20 cellular contexts compared by ENCODE assay signal in genomic region chr1:241253491-241253890, GRCh38.
DNase-seq lines count a peak whose midpoint lies in the region; ATAC-seq and TF ChIP-seq lines count a peak whose summit lies in the region.
"Had no signal": no experiment of that assay in that cellular context is flagged by ENCODE, and none has a peak within 500 bp of the region (broad histone marks: within the 10 kb centered on the region; RNA-seq: fewer than 3 reads in every experiment).

No MANE protein-coding gene starts in this region.

- ATAC-seq in HG03139 (IDR thresholded peaks at IDR 0.05; ENCODE audit: unreplicated experiment) (no peak), GM21825 (IDR thresholded peaks at IDR 0.05; ENCODE audit: unreplicated experiment) (no peak)
- ATAC-seq: natural killer cell had no signal

- H4K91ac ChIP-seq in mesenchymal stem cell (ENCODE audit: low read length): no peak overlapping the region

- no peaks in the 10 kb centered on the region for H3K27me3 ChIP-seq in mesenchymal stem cell (ENCODE audit: control insufficient read depth in 1 of 2, insufficient read depth in 1 of 2, low read length in 2 of 2)
- H3K27me3 ChIP-seq in MG63: no peaks in the 10 kb centered on the region
- H3K27me3 ChIP-seq: esophagus muscularis mucosa, hepatocyte, spleen had no signal

- DNase-seq in AG09309 (ENCODE audit: low read depth): peak; percentile 40
- peak; percentile 60 for DNase-seq in LHCN-M2 (ENCODE audit: low read depth)
- DNase-seq in astrocyte of the spinal cord (ENCODE audit: low read depth, low spot score): peak; percentile 44
- DNase-seq in mesenchymal stem cell: no peak
- DNase-seq in germinal center (ENCODE audit: low spot score): no peak
- DNase-seq in MG63: no peak
- DNase-seq: activated CD4-positive, alpha-beta T cell treated with anti-CD3 and anti-CD28 coated beads for 48 hours; activated gamma-delta T cell; CD4-positive, CD25-positive, alpha-beta regulatory T cell; effector CD8-positive, alpha-beta T cell; natural killer cell; NCI-H2081; Right ventricle myocardium superior; spleen; stimulated activated CD4-positive, alpha-beta T cell treated with anti-CD3 and anti-CD28 coated beads, Interleukin-4, amount 100 ng/mL, for 4 hours had no signal

- no peak overlapping the region for H2AK5ac ChIP-seq in mesenchymal stem cell (ENCODE audit: low read length, severe bottlenecking)

- no peak overlapping the region for H3K14ac ChIP-seq in mesenchymal stem cell (ENCODE audit: low read length in 2 of 2)

- no peak overlapping the region for H3K18ac ChIP-seq in mesenchymal stem cell (ENCODE audit: low read depth in 1 of 2, low read length in 2 of 2)

- H2AFZ ChIP-seq in mesenchymal stem cell (ENCODE audit: low read depth, low read length): no peak overlapping the region
- H2AFZ ChIP-seq: hepatocyte had no signal

- no peak overlapping the region for H3K9ac ChIP-seq in mesenchymal stem cell (ENCODE audit: low read length)

- H3K27ac ChIP-seq in mesenchymal stem cell (ENCODE audit: low read length, poor library complexity, severe bottlenecking): peak overlapping the region; percentile 30
- H3K27ac ChIP-seq: esophagus muscularis mucosa, hepatocyte, prostate gland, spleen had no signal

- H3K4me3 ChIP-seq in AG09309 (ENCODE audit: control insufficient read depth, low read depth, low read length) (no peak overlapping the region), astrocyte of the spinal cord (ENCODE audit: low read depth, low read length) (no peak overlapping the region), mesenchymal stem cell (ENCODE audit: insufficient read depth in 1 of 2, low read depth in 1 of 2, low read length in 2 of 2) (no peak overlapping the region), MG63 (no peak overlapping the region)
- H3K4me3 ChIP-seq: esophagus muscularis mucosa, hepatocyte, prostate gland, spleen had no signal

- H3K9me3 ChIP-seq in mesenchymal stem cell (ENCODE audit: control insufficient read depth, low read length) (peaks cover 4% of the 10 kb centered on the region), MG63 (0 out of 2 replicates have a peak, but pooled peaks cover 1% of the 10 kb centered on the region)
- H3K9me3 ChIP-seq: esophagus muscularis mucosa, prostate gland had no signal

- no peak overlapping the region for H2BK15ac ChIP-seq in mesenchymal stem cell (ENCODE audit: low read depth, poor library complexity, severe bottlenecking)

- H3K36me3 ChIP-seq in mesenchymal stem cell (ENCODE audit: control insufficient read depth in 1 of 2, insufficient read depth in 2 of 2, low read depth in 1 of 2, low read length in 2 of 2) (no peaks in the 10 kb centered on the region), MG63 (no peaks in the 10 kb centered on the region)
- H3K36me3 ChIP-seq: esophagus muscularis mucosa, prostate gland, spleen had no signal

- H3K4ac ChIP-seq in mesenchymal stem cell (ENCODE audit: low read depth in 1 of 2, low read length in 2 of 2): no peak overlapping the region

- no peak overlapping the region for H3K23ac ChIP-seq in mesenchymal stem cell (ENCODE audit: low read length in 2 of 2)

- no peak overlapping the region for H2BK5ac ChIP-seq in mesenchymal stem cell (ENCODE audit: low read depth, low read length, poor library complexity, severe bottlenecking)

- H3K4me2 ChIP-seq in mesenchymal stem cell (ENCODE audit: low read length, poor library complexity, severe bottlenecking): no peak overlapping the region
- H3K4me2 ChIP-seq: hepatocyte had no signal

- no peak overlapping the region for H4K8ac ChIP-seq in mesenchymal stem cell (ENCODE audit: low read length)

- no peaks in the 10 kb centered on the region for H3K79me1 ChIP-seq in mesenchymal stem cell (replicated peaks; ENCODE audit: low read length, poor library complexity, severe bottlenecking)

- TF ChIP-seq CTCF in AG09309 (IDR thresholded peaks at IDR 0.05; ENCODE audit: control insufficient read depth, insufficient read depth, low read depth, low read length, missing control alignments) (no peak), astrocyte of the spinal cord (IDR thresholded peaks at IDR 0.05; ENCODE audit: low read depth, low read length) (no peak)

- H3K4me1 ChIP-seq in mesenchymal stem cell (ENCODE audit: control insufficient read depth, insufficient read depth, low read depth, low read length): no peaks in the 10 kb centered on the region
- H3K4me1 ChIP-seq: esophagus muscularis mucosa, prostate gland, spleen had no signal

- H2BK120ac ChIP-seq in mesenchymal stem cell (ENCODE audit: low read depth, low read length): no peak overlapping the region

- in situ Hi-C loops in astrocyte of the spinal cord (cut with HindIII; ENCODE audit: low sequenced_read_pairs): no loop called here

- 53% methylated on average over 2 of the region's 2 CpGs for WGBS in mesenchymal stem cell

- no peak overlapping the region for H2BK12ac ChIP-seq in mesenchymal stem cell (ENCODE audit: low read length in 2 of 2)

Comparison
In these comparisons a context has a peak if more than half of its experiments do, and no peak if none do; other contexts are left out.
1. DNase-seq: peak in AG09309 (single experiment), LHCN-M2 (single experiment) and astrocyte of the spinal cord (single experiment); none in mesenchymal stem cell (single experiment), germinal center (single experiment) and MG63 (single experiment).